14 cellular contexts compared by ENCODE assay signal in the genomic region with DNA sequence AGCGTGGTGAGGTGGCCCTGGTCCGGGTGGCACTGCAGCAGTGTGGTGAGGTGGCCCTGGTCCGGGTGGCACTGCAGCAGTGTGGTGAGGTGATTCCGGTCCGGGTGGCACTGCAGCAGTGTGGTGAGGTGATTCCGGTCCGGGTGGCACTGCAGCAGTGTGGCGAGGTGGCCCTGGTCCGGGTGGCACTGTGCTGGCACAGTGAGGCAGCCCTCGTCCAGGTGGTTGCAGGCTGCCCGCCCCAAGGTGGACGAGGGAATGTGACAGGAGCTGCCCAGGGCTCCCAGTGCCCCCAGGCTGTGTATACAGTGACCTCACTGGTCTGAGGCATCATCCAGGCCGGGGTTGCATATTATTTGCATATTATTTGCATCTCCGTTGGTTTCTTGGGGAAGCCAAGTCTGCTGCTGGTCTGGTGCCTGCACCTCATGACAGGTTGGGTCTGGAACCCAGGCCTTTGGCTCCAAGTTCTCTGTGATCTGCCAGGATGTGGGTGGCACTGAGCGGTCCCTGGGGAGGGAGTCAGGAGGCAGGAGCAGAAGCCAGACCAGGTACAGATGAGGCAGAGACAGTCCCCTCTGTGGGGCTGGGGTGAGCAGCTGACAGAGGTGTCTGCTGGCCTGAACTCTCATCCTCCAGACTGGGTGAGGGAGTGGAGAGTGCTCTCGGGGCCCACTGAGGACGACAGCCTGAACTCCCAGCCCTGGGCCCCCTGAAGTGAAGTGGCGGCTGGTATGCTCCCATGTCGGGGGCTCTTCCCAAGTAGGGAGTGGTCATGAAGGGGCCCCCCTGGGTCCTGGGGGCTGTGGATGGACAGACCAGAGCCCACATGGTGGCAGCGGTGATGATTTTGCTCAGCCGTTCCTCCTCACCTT.
DNase-seq lines count a peak whose midpoint lies in the region; ATAC-seq and TF ChIP-seq lines count a peak whose summit lies in the region.
"Had no signal": no experiment of that assay in that cellular context is flagged by ENCODE, and none has a peak within 500 bp of the region (broad histone marks: within the 10 kb centered on the region; RNA-seq: fewer than 3 reads in every experiment).

No MANE protein-coding gene starts in this region.

- intact Hi-C loops in left colon (cut with DNase I, micrococcal nuclease) (no loop called here), sigmoid colon (cut with DNase I) (no loop called here)

- peaks cover 7 to 35% (median 21%) of the 10 kb centered on the region in 11 experiments; a peak in 17 of 22 replicates for H3K27me3 ChIP-seq in BLaER1 treated with 17β-estradiol and CSF1 and Interleukin-3, amounts not matched to agents 10 nM and 100 nM
- peaks cover 0 to 4% (median 0%) of the 10 kb centered on the region in 3 donors for H3K27me3 ChIP-seq in sigmoid colon

- 88 to 91% methylated on average over 21 of the region's 21 CpGs for WGBS in sigmoid colon, 2 donors

- H3K9me3 ChIP-seq in BLaER1 treated with 17β-estradiol and CSF1 and Interleukin-3, amounts not matched to agents 10 nM and 100 nM (replicated peaks in 1 of 11): no peaks in the 10 kb centered on the region
- no peaks in the 10 kb centered on the region for H3K9me3 ChIP-seq in sigmoid colon

- no peak overlapping the region for H3K9ac ChIP-seq in BLaER1 treated with 17β-estradiol and CSF1 and Interleukin-3, amounts not matched to agents 10 nM and 100 nM

- DNase-seq in NAMALWA (ENCODE audit: low spot score) (peak; percentile 45), left colon (peak; percentile 0 to 14), sigmoid colon (peak; percentile 34), DMS114 treated with DMSO at 0.1 percent for 48 hours (lab: John Stamatoyannopoulos, UW; ENCODE audit: unreplicated experiment) (no peak)
- DNase-seq: Calu3; CD4-positive, alpha-beta memory T cell; HCEC 1CT; NCI-H1417; NCI-H187 treated with DMSO at 0.1 percent for 48 hours; NK-92 treated with Interleukin-12 subunit alpha and Interleukin-12 subunit beta, amount 100 ng/mL, for 24 hours; OCI-M1 had no signal

- no peak for ATAC-seq in left colon
- no peak for ATAC-seq in GM18505 (IDR thresholded peaks at IDR 0.05; ENCODE audit: unreplicated experiment)
- ATAC-seq in HG03175 (IDR thresholded peaks at IDR 0.05; ENCODE audit: unreplicated experiment): no peak

- TF ChIP-seq EP300 in sigmoid colon (IDR thresholded peaks at IDR 0.05): no peak

- no peak overlapping the region for H3K4me3 ChIP-seq in BLaER1 treated with 17β-estradiol and CSF1 and Interleukin-3, amounts not matched to agents 10 nM and 100 nM
- no peak overlapping the region for H3K4me3 ChIP-seq in sigmoid colon

- TF ChIP-seq POLR2A in sigmoid colon (IDR thresholded peaks at IDR 0.05) (no peak), GM18505 (IDR thresholded peaks at IDR 0.05; ENCODE audit: borderline replicate concordance, extremely low read depth, insufficient read depth, insufficient read length) (no peak)

- no peak overlapping the region for H3K27ac ChIP-seq in BLaER1 treated with 17β-estradiol and CSF1 and Interleukin-3, amounts not matched to agents 10 nM and 100 nM
- H3K27ac ChIP-seq in sigmoid colon: no peak overlapping the region

- no peaks in the 10 kb centered on the region for H3K36me3 ChIP-seq in BLaER1 treated with 17β-estradiol and CSF1 and Interleukin-3, amounts not matched to agents 10 nM and 100 nM
- H3K36me3 ChIP-seq in sigmoid colon: no peaks in the 10 kb centered on the region

- peak overlapping the region in 6 of 11 experiments; percentile 2 to 25 (median 16); a peak in 7 of 22 replicates for H3K4me2 ChIP-seq in BLaER1 treated with 17β-estradiol and CSF1 and Interleukin-3, amounts not matched to agents 10 nM and 100 nM

- H4K20me1 ChIP-seq in BLaER1 treated with 17β-estradiol and CSF1 and Interleukin-3, amounts not matched to agents 10 nM and 100 nM: peaks cover 0 to 8% (median 0%) of the 10 kb centered on the region in 11 experiments; a peak in 3 of 22 replicates

- H3K4me1 ChIP-seq in BLaER1 treated with 17β-estradiol and CSF1 and Interleukin-3, amounts not matched to agents 10 nM and 100 nM: peaks cover 0 to 31% (median 13%) of the 10 kb centered on the region in 10 experiments; a peak in 18 of 20 replicates
- no peaks in the 10 kb centered on the region for H3K4me1 ChIP-seq in sigmoid colon

- no peak for TF ChIP-seq CTCF in sigmoid colon (IDR thresholded peaks at IDR 0.05)
